In genomic region chr6:118565317-118565960, GRCh38 we compare ENCODE assay signal across 8 cellular contexts. TPM values are rescaled to one million over a fixed set of nuclear protein-coding genes. Genes with fewer than 3 reads are reported as not detected.
DNase-seq lines count a peak whose midpoint lies in the region; ATAC-seq and TF ChIP-seq lines count a peak whose summit lies in the region.

No MANE protein-coding gene starts in this region.

- H3K27ac ChIP-seq in 22Rv1, result no peak overlapping the region

- intact Hi-C loops in posterior vena cava (cut with DNase I), result no loop called here

- H3K27me3 Mint-ChIP-seq in glutamatergic neuron (ENCODE audit: unreplicated experiment), result peaks cover 2% of the 10 kb centered on the region

- H3K4me3 Mint-ChIP-seq in glutamatergic neuron (ENCODE audit: unreplicated experiment), result no peak overlapping the region

- TF ChIP-seq CTCF in 22Rv1 (IDR thresholded peaks at IDR 0.05) (peak; percentile 61), glutamatergic neuron (IDR thresholded peaks at IDR 0.05; ENCODE audit: partially characterized antibody, unreplicated experiment) (peak; percentile 20)

- peak; percentile 100 for ATAC-seq in GM21786 (IDR thresholded peaks at IDR 0.05; ENCODE audit: unreplicated experiment)

- peaks cover 13% of the 10 kb centered on the region for H3K4me1 Mint-ChIP-seq in glutamatergic neuron (ENCODE audit: low read depth, unreplicated experiment)

- H3K27ac Mint-ChIP-seq in glutamatergic neuron (ENCODE audit: unreplicated experiment), result no peak overlapping the region

- H3K9me3 Mint-ChIP-seq in glutamatergic neuron (ENCODE audit: unreplicated experiment), result no peaks in the 10 kb centered on the region

- no peak overlapping the region for H3K4me3 ChIP-seq in Jurkat, Clone E6-1 (ENCODE audit: low read length)

- H3K36me3 Mint-ChIP-seq in glutamatergic neuron (ENCODE audit: unreplicated experiment), result no peaks in the 10 kb centered on the region

- DNase-seq in ELF-1 (ENCODE audit: low read depth, low spot score) (peak; percentile 23), SW480 (ENCODE audit: low spot score) (peak; percentile 23), glutamatergic neuron (no peak), posterior vena cava (ENCODE audit: low spot score) (no peak), islet precursor cell (no peak)
- DNase-seq in Jurkat, Clone E6-1 (ENCODE audit: low read depth, low spot score), result peak; percentile 62

RNA-seq across cellular contexts. Expression of gene PLN, which starts 17.3 kb away (rescaled TPM):
- polyA plus RNA-seq in Jurkat, Clone E6-1 (2012; ENCODE audit: insufficient read depth, insufficient read length), result not detected
- total RNA-seq in glutamatergic neuron (ENCODE audit: unreplicated experiment), result not detected
- total RNA-seq in posterior vena cava, result 100 to 1,000 TPM; 234 to 277 TPM

Comparison
In these comparisons a context has a peak if more than half of its experiments do, and no peak if none do; other contexts are left out.
1. DNase-seq: peak in ELF-1 (single experiment), Jurkat, Clone E6-1 (single experiment) and SW480 (single experiment); none in glutamatergic neuron (single experiment), posterior vena cava (single experiment) and islet precursor cell (single experiment).
2. RNA of gene PLN, which starts 17.3 kb away (total RNA-seq): 234 to 277 TPM in posterior vena cava; not detected in glutamatergic neuron (single experiment); every median in the first group is over 100 times any median in the second.